Comparison of ENCODE assay signal across 8 cellular contexts in genomic region chr5:172932313-172933017, GRCh38. TPM values are rescaled to one million over a fixed set of nuclear protein-coding genes. Genes with fewer than 3 reads are reported as not detected.
DNase-seq lines count a peak whose midpoint lies in the region; FAIRE-seq and TF ChIP-seq lines count a peak whose summit lies in the region.

No MANE protein-coding gene starts in this region.

- H3K27ac Mint-ChIP-seq in glutamatergic neuron (ENCODE audit: unreplicated experiment) (peak overlapping the region; percentile 80), type B pancreatic cell (peak overlapping the region; percentile 48)

- H3K27ac ChIP-seq in AG04450 (ENCODE audit: low read depth, low read length) (peak overlapping the region; percentile 89), SJCRH30 (no peak overlapping the region)

- H3K27me3 ChIP-seq in AG04450 (ENCODE audit: control insufficient read depth, insufficient read depth, low read length) (no peaks in the 10 kb centered on the region), SJCRH30 (no peaks in the 10 kb centered on the region)

- H3K9me3 Mint-ChIP-seq in glutamatergic neuron (ENCODE audit: unreplicated experiment), result peaks cover 7% of the 10 kb centered on the region
- no peaks in the 10 kb centered on the region for H3K9me3 Mint-ChIP-seq in type B pancreatic cell

- H3K4me1 ChIP-seq in SJCRH30, result peaks cover 7% of the 10 kb centered on the region; the same call in 1 of the 2 replicates

- peak; percentile 76 for FAIRE-seq in GM18507 (lab: Jason Lieb, UNC)
- FAIRE-seq in HTR-8/SVneo (lab: Jason Lieb, UNC), result peak; percentile 94

- CTCF ChIA-PET in AG04450 (lab: Charles Lee), result interaction anchor here (0.6 to 8.3 kb wide), 27 partner anchors 9 to 240 kb away, joined by 3 to 157 read pairs (median 5); partner anchors contain the start of gene DUSP1

- no peaks in the 10 kb centered on the region for H3K36me3 ChIP-seq in SJCRH30

- DNase-seq in AG04450 (ENCODE audit: low read depth, low spot score) (no peak), GM18507 (ENCODE audit: extremely low spot score, insufficient read length, low read depth) (peak; percentile 62), HTR-8/SVneo (ENCODE audit: insufficient read length, low spot score) (peak; percentile 71), SJCRH30 (peak; percentile 54 to 77), glutamatergic neuron (peak; percentile 80), pons (ENCODE audit: low spot score) (peak; percentile 44), type B pancreatic cell (ENCODE audit: extremely low spot score, unreplicated experiment) (peak; percentile 80)
- peak; percentile 29 to 61 (median 51) for DNase-seq in activated naive CD4-positive, alpha-beta T cell (lab: John Stamatoyannopoulos, UW)

- H3K9me3 ChIP-seq in AG04450 (ENCODE audit: control insufficient read depth, insufficient read depth, low read length) (no peaks in the 10 kb centered on the region), SJCRH30 (replicated peaks) (no peaks in the 10 kb centered on the region)

- H3K4me3 ChIP-seq in AG04450 (ENCODE audit: low read depth, low read length) (no peak overlapping the region), SJCRH30 (no peak overlapping the region)

- H3K27me3 Mint-ChIP-seq in glutamatergic neuron (ENCODE audit: unreplicated experiment) (peaks cover 2% of the 10 kb centered on the region), type B pancreatic cell (no peaks in the 10 kb centered on the region)

- peaks cover 38% of the 10 kb centered on the region for H3K4me1 Mint-ChIP-seq in glutamatergic neuron (ENCODE audit: low read depth, unreplicated experiment)
- H3K4me1 Mint-ChIP-seq in type B pancreatic cell (ENCODE audit: unreplicated experiment), result peaks cover 12% of the 10 kb centered on the region

- H3K36me3 Mint-ChIP-seq in glutamatergic neuron (ENCODE audit: unreplicated experiment), result no peaks in the 10 kb centered on the region
- peaks cover 19% of the 10 kb centered on the region for H3K36me3 Mint-ChIP-seq in type B pancreatic cell

- TF ChIP-seq CTCF in AG04450 (IDR thresholded peaks at IDR 0.05; ENCODE audit: low read depth, low read length) (peak; percentile 96), glutamatergic neuron (IDR thresholded peaks at IDR 0.05; ENCODE audit: partially characterized antibody, unreplicated experiment) (peak; percentile 94), type B pancreatic cell (conservative IDR thresholded peaks at IDR 0.05) (peak; percentile 97)

- no peak overlapping the region for H3K4me3 Mint-ChIP-seq in glutamatergic neuron (ENCODE audit: unreplicated experiment)
- no peak overlapping the region for H3K4me3 Mint-ChIP-seq in type B pancreatic cell

- POLR2A ChIA-PET in AG04450 (lab: Yijun Ruan, JAX), result interaction anchor here (0.7 to 2.8 kb wide), 6 partner anchors 11 to 218 kb away, joined by 3 to 45 read pairs (median 4); partner anchors contain the start of gene DUSP1

RNA-seq across cellular contexts. Expression of gene RPL26L1, which starts 26.8 kb away (rescaled TPM):
- 83.5 and 88.2 TPM in 2 replicates for polyA plus RNA-seq in AG04450 (2011; rRNA removed)
- polyA minus RNA-seq in AG04450 (2011; rRNA and poly(A)+ RNA removed), result 45.7 and 50.0 TPM in 2 replicates
- total RNA-seq in SJCRH30 (2014; rRNA removed; shearing (Covaris generic)), result 65.6 and 71.2 TPM in 2 replicates
- total RNA-seq in glutamatergic neuron (ENCODE audit: unreplicated experiment) (50.6 TPM), type B pancreatic cell (ENCODE audit: low replicate concordance) (40.4 and 54.2 TPM in 2 replicates)

RNA-seq across cellular contexts. Expression of gene ATP6V0E1, which starts 51.1 kb away (rescaled TPM):
- 583 and 610 TPM in 2 replicates for polyA plus RNA-seq in AG04450 (2011; rRNA removed)
- 182 and 220 TPM in 2 replicates for polyA minus RNA-seq in AG04450 (2011; rRNA and poly(A)+ RNA removed)
- 81.5 and 83.0 TPM in 2 replicates for total RNA-seq in SJCRH30 (2014; rRNA removed; shearing (Covaris generic))
- total RNA-seq in glutamatergic neuron (ENCODE audit: unreplicated experiment), result 95.3 TPM
- 141 and 227 TPM in 2 replicates for total RNA-seq in type B pancreatic cell (ENCODE audit: low replicate concordance)
